Comparison of ENCODE assay signal across 8 cellular contexts in the genomic region with DNA sequence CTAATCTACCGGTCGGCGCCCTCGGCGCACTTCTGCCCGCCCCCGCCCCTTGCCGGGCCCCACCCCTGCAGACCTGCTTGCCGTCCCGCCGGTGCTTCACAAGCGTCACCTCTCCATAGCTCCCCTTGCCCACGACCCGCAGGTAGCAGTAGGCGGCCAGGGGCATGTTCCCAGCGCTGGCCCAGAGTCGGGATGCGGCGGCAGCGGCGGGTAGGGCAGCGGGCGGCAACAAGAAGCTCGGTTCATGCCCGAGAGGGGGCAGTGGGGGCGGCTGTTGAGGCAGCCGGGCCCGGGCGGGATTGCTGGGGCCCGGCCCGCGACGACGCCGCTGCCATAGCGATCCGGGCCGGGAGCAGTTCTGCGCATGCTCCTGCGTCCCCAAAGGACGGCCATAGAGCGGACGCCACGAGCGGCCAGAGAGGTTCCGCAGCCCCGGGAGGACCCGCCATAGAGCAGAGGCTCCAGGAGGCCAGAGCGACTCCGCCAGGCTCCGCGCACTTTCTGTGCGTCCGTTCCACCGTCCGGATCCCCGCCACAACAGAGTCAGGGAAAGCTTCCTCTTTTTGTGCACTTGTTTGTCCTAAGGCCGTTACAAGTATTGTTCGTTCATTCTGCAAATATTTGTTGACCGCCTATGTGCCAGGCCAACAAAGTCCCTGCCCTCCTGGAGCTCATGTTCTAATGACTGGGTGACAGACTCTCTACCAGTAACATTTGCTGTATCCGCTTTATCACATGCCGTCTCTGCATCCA. TPM values are rescaled to one million over a fixed set of nuclear protein-coding genes. Genes with fewer than 3 reads are reported as not detected.
DNase-seq lines count a peak whose midpoint lies in the region; ATAC-seq, FAIRE-seq and TF ChIP-seq lines count a peak whose summit lies in the region.

NEK4 (minus strand) TSS at position 360 of the 753 bp plus-strand sequence; CDS start at position 166, 194 bp downstream.

- H3K27ac ChIP-seq in MM.1S (ENCODE audit: low read length) (peak within 1 kb of the TSS; percentile 48; the same call in 1 of the 2 replicates), neural cell (ENCODE audit: low read length) (peak within 1 kb of the TSS; percentile 72)

- peak within 1 kb of the TSS; percentile 78 to 86 for H3K4me3 Mint-ChIP-seq in stimulated activated naive CD8-positive, alpha-beta T cell treated with anti-CD3 and anti-CD28 coated beads, Interleukin-15, amount 100 ng/mL, for 72 hours

- H4K20me1 ChIP-seq in MM.1S (ENCODE audit: insufficient read depth, low read length) (no peaks in the 10 kb centered on the region), neural cell (ENCODE audit: insufficient read depth) (no peaks in the 10 kb centered on the region)

- H3F3A ChIP-seq in MM.1S (ENCODE audit: insufficient read depth, low read length) (0 out of 2 replicates have a peak, but pooled peaks cover 2% of the 10 kb centered on the region), neural cell (ENCODE audit: insufficient read depth, low read length, poor library complexity, severe bottlenecking) (no peaks in the 10 kb centered on the region)

- peak within 1 kb of the TSS; percentile 74 to 94 for H3K27ac Mint-ChIP-seq in stimulated activated naive CD8-positive, alpha-beta T cell treated with anti-CD3 and anti-CD28 coated beads, Interleukin-15, amount 100 ng/mL, for 72 hours

- H3K27me3 Mint-ChIP-seq in stimulated activated naive CD8-positive, alpha-beta T cell treated with anti-CD3 and anti-CD28 coated beads, Interleukin-15, amount 100 ng/mL, for 72 hours = no peaks in the 10 kb centered on the region

- peak; percentile 66 for FAIRE-seq in G401.6 (lab: Jason Lieb, UNC)

- DNase-seq in HAP-1 (ENCODE audit: low spot score in 2 of 2) (peak; percentile 90 to 95), MM.1S (peak; percentile 94), SHP77 treated with DMSO at 0.1 percent for 48 hours (lab: John Stamatoyannopoulos, UW) (peak; percentile 87), fibroblast of villous mesenchyme (ENCODE audit: low read depth) (peak; percentile 86)
- peak; percentile 93 for DNase-seq in activated effector memory CD4-positive, alpha-beta T cell treated with anti-CD3 and anti-CD28 coated beads, Interleukin-2, amount 50 U/mL, for 16 hours
- peak; percentile 88 to 91 for DNase-seq in stimulated activated naive CD8-positive, alpha-beta T cell treated with anti-CD3 and anti-CD28 coated beads, Interleukin-15, amount 100 ng/mL, for 72 hours

- TF ChIP-seq RAD21 in neural cell (conservative IDR thresholded peaks at IDR 0.05) = peak; percentile 27

- H3K4me1 ChIP-seq in HAP-1 (peaks cover 10% of the 10 kb centered on the region), MM.1S (ENCODE audit: low read length) (peaks cover 9% of the 10 kb centered on the region)

- peaks cover 26% of the 10 kb centered on the region for H3K79me2 ChIP-seq in MM.1S (ENCODE audit: low read length)
- peaks cover 28% of the 10 kb centered on the region for H3K79me2 ChIP-seq in neural cell (replicated peaks; ENCODE audit: insufficient read depth, low read length)

- peak; percentile 98 for ATAC-seq in stimulated activated naive CD8-positive, alpha-beta T cell treated with anti-CD3 and anti-CD28 coated beads, Interleukin-15, amount 100 ng/mL, for 72 hours

- H3K27me3 ChIP-seq in HAP-1 (ENCODE audit: low read depth) (no peaks in the 10 kb centered on the region), MM.1S (replicated peaks; ENCODE audit: insufficient read depth, low read length) (no peaks in the 10 kb centered on the region), neural cell (ENCODE audit: insufficient read depth, low read depth, low read length) (no peaks in the 10 kb centered on the region)

- in situ Hi-C loops in HAP-1 (cut with MboI; ENCODE audit: low sequenced_read_pairs) = no loop called here

- H3K4me2 ChIP-seq in MM.1S (ENCODE audit: low read depth, low read length) = peak within 1 kb of the TSS; percentile 88
- peak within 1 kb of the TSS; percentile 79 for H3K4me2 ChIP-seq in neural cell (ENCODE audit: low read length)

- H3K36me3 ChIP-seq in HAP-1 (replicated peaks) = peaks cover 8% of the 10 kb centered on the region
- no peaks in the 10 kb centered on the region; the same call in 1 of the 2 replicates for H3K36me3 ChIP-seq in MM.1S (replicated peaks; ENCODE audit: insufficient read depth, low read length)
- peaks cover 4% of the 10 kb centered on the region for H3K36me3 ChIP-seq in neural cell (ENCODE audit: insufficient read depth, low read length)

- H3K9me3 Mint-ChIP-seq in stimulated activated naive CD8-positive, alpha-beta T cell treated with anti-CD3 and anti-CD28 coated beads, Interleukin-15, amount 100 ng/mL, for 72 hours = no peaks in the 10 kb centered on the region

- H3K4me3 ChIP-seq in HAP-1 (peak within 1 kb of the TSS; percentile 91), MM.1S (ENCODE audit: low read length) (peak within 1 kb of the TSS; percentile 81), fibroblast of villous mesenchyme (ENCODE audit: low read depth, low read length) (peak within 1 kb of the TSS; percentile 93), neural cell (ENCODE audit: low read length) (peak within 1 kb of the TSS; percentile 94)

- no peak for TF ChIP-seq CTCF in MM.1S (IDR thresholded peaks at IDR 0.05; ENCODE audit: low read length)
- TF ChIP-seq CTCF in fibroblast of villous mesenchyme (IDR thresholded peaks at IDR 0.05; ENCODE audit: insufficient read depth, low read depth, low read length) = peak; percentile 10
- peak; percentile 36 for TF ChIP-seq CTCF in neural cell (IDR thresholded peaks at IDR 0.05; ENCODE audit: poor library complexity, severe bottlenecking)

- peak; percentile 18 for TF ChIP-seq EP300 in neural cell (conservative IDR thresholded peaks at IDR 0.05; ENCODE audit: poor library complexity, severe bottlenecking)

- H3K4me1 Mint-ChIP-seq in stimulated activated naive CD8-positive, alpha-beta T cell treated with anti-CD3 and anti-CD28 coated beads, Interleukin-15, amount 100 ng/mL, for 72 hours = peaks cover 18% of the 10 kb centered on the region

- H3K9me3 ChIP-seq in HAP-1 (no peaks in the 10 kb centered on the region), MM.1S (replicated peaks; ENCODE audit: insufficient read depth, low read length) (no peaks in the 10 kb centered on the region), neural cell (ENCODE audit: low read length) (no peaks in the 10 kb centered on the region)

- H3K9me2 ChIP-seq in MM.1S (replicated peaks; ENCODE audit: insufficient read depth, low read length) (no peaks in the 10 kb centered on the region), neural cell (ENCODE audit: insufficient read depth, low read length) (no peaks in the 10 kb centered on the region)

- H3K9ac ChIP-seq in MM.1S (ENCODE audit: low read length) (peak within 1 kb of the TSS; percentile 72), neural cell (ENCODE audit: low read length) (peak within 1 kb of the TSS; percentile 85)

- H2AFZ ChIP-seq in MM.1S (ENCODE audit: low read length) (peak within 1 kb of the TSS; percentile 94), neural cell (ENCODE audit: low read depth, low read length) (peak within 1 kb of the TSS; percentile 76)

TF ChIP-seq in neural cell, 6 proteins besides CTCF, POLR2A, EP300 and RAD21:
- TF ChIP-seq POLR2AphosphoS5 (IDR thresholded peaks at IDR 0.05) (peak; percentile 66), REST (IDR thresholded peaks at IDR 0.05; ENCODE audit: borderline replicate concordance) (peak; percentile 8), MXI1 (conservative IDR thresholded peaks at IDR 0.05; ENCODE audit: poor library complexity, severe bottlenecking) (peak; percentile 81), TAF1 (IDR thresholded peaks at IDR 0.05; ENCODE audit: low read depth) (peak; percentile 75), SMC3 (conservative IDR thresholded peaks at IDR 0.05; ENCODE audit: poor library complexity) (no peak), EZH2 (IDR thresholded peaks at IDR 0.05; ENCODE audit: borderline replicate concordance, insufficient read depth, low read length, poor library complexity, severe bottlenecking) (no peak)

RNA-seq across cellular contexts. Expression of gene NEK4, which starts in this region (rescaled TPM):
- total RNA-seq in fibroblast of villous mesenchyme = 28.1 and 33.2 TPM in 2 replicates
- polyA plus RNA-seq in neural cell = 29.0 and 45.6 TPM in 2 replicates
- 66.0 and 71.8 TPM in 2 replicates for polyA minus RNA-seq in neural cell

Comparison
In these comparisons a context has a peak if more than half of its experiments do, and no peak if none do; other contexts are left out.
1. Peak in every context shown above with its lines: DNase-seq, ATAC-seq, H3K4me3 ChIP-seq and H3K27ac ChIP-seq.